24 cellular contexts compared by ENCODE assay signal in genomic region chr6:775863-776262, GRCh38.
"Had no signal": no experiment of that assay in that cellular context is flagged by ENCODE, and none has a peak within 500 bp of the region (broad histone marks: within the 10 kb centered on the region; RNA-seq: fewer than 3 reads in every experiment).

No MANE protein-coding gene starts in this region.

- H3K4me3 Mint-ChIP-seq: T-cell had no signal

- H3K4me1 Mint-ChIP-seq: T-cell had no signal

- H3K27ac Mint-ChIP-seq: T-cell had no signal

- H3K4me3 ChIP-seq: MG63 had no signal

- DNase-seq: IMR-90; Karpas-422; KG1; MG63; NCI-H1092; NCI-H1105 treated with DMSO at 0.1 percent for 48 hours; NCI-H1417 treated with DMSO at 0.1 percent for 48 hours; NCI-H146; NCI-H1694 treated with DMSO at 0.1 percent for 48 hours; NCI-H1930; NCI-H2171 treated with DMSO at 0.1 percent for 48 hours; NCI-H345; NCI-H446 treated with DMSO at 0.1 percent for 48 hours; NCI-H510A treated with DMSO at 0.1 percent for 48 hours; NCI-H526; NCI-H748 treated with DMSO at 0.1 percent for 48 hours; NK-92 treated with Interleukin-12 subunit alpha and Interleukin-12 subunit beta, amount 100 ng/mL, for 24 hours; PC-3; SHP77; SK-N-SH; SW 1271; T-cell had no signal

- H3K9me3 ChIP-seq: MG63, SK-N-SH had no signal

- H3K27me3 ChIP-seq: MG63 had no signal

- H3K36me3 Mint-ChIP-seq: T-cell had no signal

- ATAC-seq: Panc1, PC-3, T-cell had no signal

- H3K27ac ChIP-seq: RWPE1 had no signal

- H3K36me3 ChIP-seq: MG63 had no signal
